ENCODE assay signal across 8 cellular contexts in the genomic region with DNA sequence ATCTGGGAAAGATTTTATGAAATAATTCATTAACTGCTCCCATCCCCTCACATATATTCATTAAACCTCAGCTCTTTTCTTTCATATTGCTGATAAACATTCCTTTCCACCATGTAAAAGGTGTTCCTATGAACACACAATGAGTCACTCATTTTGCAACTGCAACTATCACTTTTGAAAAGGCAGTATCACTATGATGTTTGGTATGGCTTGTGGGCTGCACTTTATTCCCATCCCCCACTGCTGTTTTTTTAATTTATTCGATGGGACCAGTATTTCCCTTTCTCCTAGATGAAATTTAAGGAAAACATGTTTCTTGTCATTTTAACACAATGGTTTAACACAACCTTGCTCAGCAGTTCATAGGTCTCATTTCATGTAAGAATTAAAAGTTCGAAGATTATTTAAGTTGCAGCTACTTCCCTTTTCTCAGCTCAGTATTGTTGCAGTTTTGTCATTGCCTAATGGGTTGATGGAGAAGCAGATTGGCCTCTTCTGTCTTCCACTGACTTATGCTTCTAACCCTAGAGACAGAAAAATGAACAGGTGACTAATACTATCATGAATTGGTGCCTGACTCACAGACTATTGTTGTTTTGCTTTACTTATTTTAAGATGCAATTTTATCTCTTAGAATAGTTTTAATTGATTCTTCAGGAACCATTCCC.
DNase-seq lines count a peak whose midpoint lies in the region; ATAC-seq lines count a peak whose summit lies in the region.

No MANE protein-coding gene starts in this region.

- ATAC-seq in GM19023 (IDR thresholded peaks at IDR 0.05; ENCODE audit: unreplicated experiment) (peak; percentile 89), HG02588 (IDR thresholded peaks at IDR 0.05; ENCODE audit: unreplicated experiment) (peak; percentile 93)

- DNase-seq in HT-29 (ENCODE audit: low spot score) (peak; percentile 17), glomerular visceral epithelial cell (ENCODE audit: extremely low spot score) (peak; percentile 54), DMS 273 treated with DMSO at 0.1 percent for 48 hours (lab: John Stamatoyannopoulos, UW) (no peak), NCI-H1694 (lab: John Stamatoyannopoulos, UW) (no peak), GM03348 (ENCODE audit: low spot score) (no peak), pons (ENCODE audit: low spot score) (no peak)

Comparison
In these comparisons a context has a peak if more than half of its experiments do, and no peak if none do; other contexts are left out.
1. DNase-seq: peak in HT-29 (single experiment) and glomerular visceral epithelial cell (single experiment); none in DMS 273 treated with DMSO at 0.1 percent for 48 hours (single experiment), NCI-H1694 (single experiment), GM03348 (single experiment) and pons (single experiment).